In the genomic region with DNA sequence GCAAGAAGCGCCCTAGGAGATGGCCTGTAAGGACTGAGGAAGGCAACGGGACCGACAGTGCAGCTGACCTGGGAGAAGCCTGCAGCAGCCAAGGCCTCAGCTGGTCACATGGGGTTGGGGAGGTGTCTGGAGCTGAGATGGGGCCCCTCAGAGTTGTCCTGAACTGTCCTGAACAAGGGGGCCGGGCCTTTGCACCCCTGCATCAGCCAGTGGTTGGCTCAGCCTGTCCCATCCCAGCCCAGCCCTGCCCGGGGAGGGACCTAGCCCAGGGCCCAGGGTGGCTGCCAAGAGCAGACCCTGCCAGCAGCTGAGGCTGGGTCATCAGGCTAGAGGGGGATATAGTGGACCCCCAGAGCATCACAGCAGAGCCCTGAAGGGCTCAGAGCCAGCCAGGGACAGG, we compare ENCODE assay signal across 28 cellular contexts.
"Had no signal": no experiment of that assay in that cellular context is flagged by ENCODE, and none has a peak within 500 bp of the region (broad histone marks: within the 10 kb centered on the region; RNA-seq: fewer than 3 reads in every experiment).

No MANE protein-coding gene starts in this region.

- H3K79me2 ChIP-seq: parathyroid adenoma had no signal

- H3K9ac ChIP-seq: parathyroid adenoma had no signal

- H3K27ac Mint-ChIP-seq: naive B cell; naive thymus-derived CD8-positive, alpha-beta T cell; progenitor cell of endocrine pancreas; stimulated activated effector memory CD8-positive, alpha-beta T cell treated with anti-CD3 and anti-CD28 coated beads, Interleukin-12 subunit alpha, Interleukin-12 subunit beta, amount 100 ng/mL, for 72 hours; type B pancreatic cell had no signal

- H2AFZ ChIP-seq: parathyroid adenoma had no signal

- H3K27me3 Mint-ChIP-seq: stimulated activated naive CD8-positive, alpha-beta T cell treated with anti-CD3 and anti-CD28 coated beads, Interleukin-15, amount 100 ng/mL, for 72 hours had no signal

- H3K9me3 ChIP-seq: ovary, psoas muscle, right lobe of liver, sigmoid colon, suprapubic skin, testis, tibial artery, transverse colon, upper lobe of right lung, uterus had no signal

- H3K36me3 ChIP-seq: ovary, right lobe of liver, sigmoid colon, suprapubic skin, tibial artery, transverse colon, upper lobe of right lung, uterus had no signal

- H3K4me3 Mint-ChIP-seq: naive B cell; naive thymus-derived CD8-positive, alpha-beta T cell; nephron progenitor cell; neural crest cell; stimulated activated effector memory CD8-positive, alpha-beta T cell treated with anti-CD3 and anti-CD28 coated beads, Interleukin-12 subunit alpha, Interleukin-12 subunit beta, amount 100 ng/mL, for 72 hours; stimulated activated naive CD8-positive, alpha-beta T cell treated with anti-CD3 and anti-CD28 coated beads, Interleukin-15, amount 100 ng/mL, for 72 hours; type B pancreatic cell had no signal

- H3K27ac ChIP-seq: ovary, parathyroid adenoma, psoas muscle, right lobe of liver, sigmoid colon, suprapubic skin, testis, tibial artery, transverse colon, upper lobe of right lung, uterus had no signal

- H3K9me3 Mint-ChIP-seq: naive thymus-derived CD8-positive, alpha-beta T cell; neural crest cell; stimulated activated effector memory CD8-positive, alpha-beta T cell treated with anti-CD3 and anti-CD28 coated beads, Interleukin-12 subunit alpha, Interleukin-12 subunit beta, amount 100 ng/mL, for 72 hours; type B pancreatic cell had no signal

- H3K4me1 Mint-ChIP-seq: naive B cell; naive thymus-derived CD8-positive, alpha-beta T cell; neural crest cell; stimulated activated effector memory CD8-positive, alpha-beta T cell treated with anti-CD3 and anti-CD28 coated beads, Interleukin-12 subunit alpha, Interleukin-12 subunit beta, amount 100 ng/mL, for 72 hours; stimulated activated naive CD8-positive, alpha-beta T cell treated with anti-CD3 and anti-CD28 coated beads, Interleukin-15, amount 100 ng/mL, for 72 hours had no signal

- FAIRE-seq: small intestine had no signal

- H3K27me3 ChIP-seq: ovary, right lobe of liver, testis, transverse colon, upper lobe of right lung, uterus had no signal

- ATAC-seq: naive thymus-derived CD8-positive, alpha-beta T cell; psoas muscle; right cardiac atrium; right lobe of liver; stimulated activated effector memory CD8-positive, alpha-beta T cell treated with anti-CD3 and anti-CD28 coated beads, Interleukin-12 subunit alpha, Interleukin-12 subunit beta, amount 100 ng/mL, for 72 hours; stimulated activated naive CD8-positive, alpha-beta T cell treated with anti-CD3 and anti-CD28 coated beads, Interleukin-15, amount 100 ng/mL, for 72 hours; stimulated activated naive CD8-positive, alpha-beta T cell treated with anti-CD3 and anti-CD28 coated beads, Interleukin-15, Interleukin-2, amounts not matched to agents 100 U/mL and 50 U/mL, for 24 hours; upper lobe of right lung had no signal

- H3K4me1 ChIP-seq: parathyroid adenoma, psoas muscle, right lobe of liver, sigmoid colon, suprapubic skin, testis, tibial artery, transverse colon, upper lobe of right lung, uterus had no signal

- DNase-seq: naive B cell; naive thymus-derived CD8-positive, alpha-beta T cell; nephron progenitor cell; occipital lobe; ovary; psoas muscle; right lobe of liver; sigmoid colon; small intestine; stimulated activated CD4-positive, alpha-beta T cell treated with anti-CD3 and anti-CD28 coated beads, Interleukin-15, amount 100 ng/mL, for 24 hours; stimulated activated CD4-positive, alpha-beta T cell treated with anti-CD3 and anti-CD28 coated beads, Interleukin-2, amount 100 ng/mL, for 24 hours; stimulated activated CD4-positive, alpha-beta T cell treated with anti-CD3 and anti-CD28 coated beads, Interleukin-2, amount 100 ng/mL, for 48 hours; stimulated activated CD4-positive, alpha-beta T cell treated with anti-CD3 and anti-CD28 coated beads, Interleukin-4, amount 100 ng/mL, for 24 hours; stimulated activated naive CD4-positive, alpha-beta T cell; stimulated activated naive CD8-positive, alpha-beta T cell treated with anti-CD3 and anti-CD28 coated beads, Interleukin-15, amount 100 ng/mL, for 72 hours; stimulated activated naive CD8-positive, alpha-beta T cell treated with anti-CD3 and anti-CD28 coated beads, Interleukin-15, Interleukin-2, amounts not matched to agents 100 U/mL and 50 U/mL, for 24 hours; testis; tibial artery; transverse colon; upper lobe of right lung; uterus had no signal

- H3K36me3 Mint-ChIP-seq: naive B cell; naive thymus-derived CD8-positive, alpha-beta T cell; stimulated activated effector memory CD8-positive, alpha-beta T cell treated with anti-CD3 and anti-CD28 coated beads, Interleukin-12 subunit alpha, Interleukin-12 subunit beta, amount 100 ng/mL, for 72 hours; type B pancreatic cell had no signal

- H3K4me3 ChIP-seq: ovary, psoas muscle, right lobe of liver, sigmoid colon, suprapubic skin, testis, tibial artery, transverse colon, upper lobe of right lung, uterus had no signal
